Comparison of ENCODE assay signal across 8 cellular contexts in genomic region chr4:82284858-82285805, GRCh38.
A peak's percentile ranks its signal among the peaks of the same experiment; 100 is the strongest.
DNase-seq lines count a peak whose midpoint lies in the region; ATAC-seq and TF ChIP-seq lines count a peak whose summit lies in the region.

No MANE protein-coding gene starts in this region.

- H3K4me1 ChIP-seq in SK-N-SH (ENCODE audit: control insufficient read depth in 1 of 2, insufficient read depth in 2 of 2, low read depth in 1 of 2, low read length in 1 of 2) = peaks cover 0 to 5% of the 10 kb centered on the region in 2 experiments; a peak in 1 of 4 replicates

- no peak for TF ChIP-seq EP300 in SK-N-SH (IDR thresholded peaks at IDR 0.05; ENCODE audit: borderline replicate concordance in 1 of 2, low read depth in 1 of 2, low read length in 1 of 2)

- H3K9ac ChIP-seq in SK-N-SH = no peak overlapping the region

- H3K27ac ChIP-seq in SK-N-SH (ENCODE audit: low read depth in 2 of 2, low read length in 1 of 2) (no peak overlapping the region), temporal lobe (ENCODE audit: low read depth, low read length) (peak overlapping the region; percentile 40)

- H3K9me3 Mint-ChIP-seq in activated naive CD4-positive, alpha-beta T cell treated with anti-CD3 and anti-CD28 coated beads, Interleukin-2, amount 50 U/mL, for 72 hours = no peaks in the 10 kb centered on the region

- H3K4me2 ChIP-seq in SK-N-SH = peak overlapping the region; percentile 71

- TF ChIP-seq CTCF in SK-N-SH (IDR thresholded peaks at IDR 0.05) = peak; percentile 94

- peak overlapping the region in 1 of 2 donors; percentile 57 for H3K27ac Mint-ChIP-seq in activated naive CD4-positive, alpha-beta T cell treated with anti-CD3 and anti-CD28 coated beads, Interleukin-2, amount 50 U/mL, for 72 hours

- H3K27me3 ChIP-seq in SK-N-SH (ENCODE audit: insufficient read depth) = peaks cover 25% of the 10 kb centered on the region; the same call in 1 of the 2 replicates

- POLR2A ChIA-PET in SK-N-SH (lab: Yijun Ruan, JAX) = no interaction called here

- no peaks in the 10 kb centered on the region for H3K9me3 ChIP-seq in SK-N-SH

- peak; percentile 91 for DNase-seq in GM04504 (ENCODE audit: low read depth)
- peak; percentile 96 for DNase-seq in NCI-H1092 (lab: John Stamatoyannopoulos, UW)
- peak; percentile 97 for DNase-seq in SK-N-SH
- DNase-seq in activated naive CD4-positive, alpha-beta T cell treated with anti-CD3 and anti-CD28 coated beads, Interleukin-2, amount 50 U/mL, for 72 hours (ENCODE audit: low spot score in 2 of 2) = peak; percentile 99 to 100
- peak; percentile 100 for DNase-seq in glomerular visceral epithelial cell (ENCODE audit: extremely low spot score)
- DNase-seq in occipital lobe (lab: John Stamatoyannopoulos, UW) = peak; percentile 99

- H3K4me3 ChIP-seq in SK-N-SH (ENCODE audit: low read depth in 2 of 2, low read length in 1 of 2) = peak overlapping the region; percentile 41 to 68

- H3F3A ChIP-seq in SK-N-SH (replicated peaks; ENCODE audit: insufficient read depth) = no peaks in the 10 kb centered on the region

- H2AFZ ChIP-seq in SK-N-SH (ENCODE audit: low read depth) = peak overlapping the region; percentile 95

- peak; percentile 39 for TF ChIP-seq RAD21 in SK-N-SH (IDR thresholded peaks at IDR 0.05; ENCODE audit: low read length)

- 2% methylated on average over 20 of the region's 61 CpGs for WGBS in SK-N-SH (ENCODE audit: low lambda C conversion rate)

- H3K36me3 ChIP-seq in SK-N-SH (replicated peaks in 1 of 2; ENCODE audit: control insufficient read depth in 1 of 2, insufficient read depth in 2 of 2, low read length in 1 of 2) = no peaks in the 10 kb centered on the region

- CTCF ChIA-PET in SK-N-SH (lab: Yijun Ruan, JAX) = interaction anchor here (0.6 to 1.6 kb wide), 6 partner anchors 8 to 1060 kb away, joined by 3 to 8 read pairs (median 3); no protein-coding TSS in a partner anchor

- ATAC-seq in HG02610 (IDR thresholded peaks at IDR 0.05; ENCODE audit: unreplicated experiment) = peak; percentile 100
- ATAC-seq in activated naive CD4-positive, alpha-beta T cell treated with anti-CD3 and anti-CD28 coated beads, Interleukin-2, amount 50 U/mL, for 72 hours = peak; percentile 99

- H3K79me2 ChIP-seq in SK-N-SH (ENCODE audit: insufficient read depth) = no peaks in the 10 kb centered on the region

- H3K9me2 ChIP-seq in SK-N-SH = no peaks in the 10 kb centered on the region

- no peaks in the 10 kb centered on the region for H3K36me3 Mint-ChIP-seq in activated naive CD4-positive, alpha-beta T cell treated with anti-CD3 and anti-CD28 coated beads, Interleukin-2, amount 50 U/mL, for 72 hours

- H4K20me1 ChIP-seq in SK-N-SH (ENCODE audit: insufficient read depth) = no peaks in the 10 kb centered on the region

TF ChIP-seq in SK-N-SH, 30 proteins besides CTCF, POLR2A, EP300 and RAD21:
- TF ChIP-seq FOSL2 (IDR thresholded peaks at IDR 0.05; ENCODE audit: borderline replicate concordance, low read depth) (no peak), PBX3 (IDR thresholded peaks at IDR 0.05) (peak; percentile 96), NRF1 (IDR thresholded peaks at IDR 0.05; ENCODE audit: low read depth, low read length) (peak; percentile 90), MXI1 (IDR thresholded peaks at IDR 0.05; ENCODE audit: low read depth, low read length) (peak; percentile 62), TAF1 (IDR thresholded peaks at IDR 0.05; ENCODE audit: borderline replicate concordance, low read depth, low read length) (peak; percentile 16; the same call in 1 of the 2 replicates), POLR2AphosphoS5 (IDR thresholded peaks at IDR 0.05; ENCODE audit: low read depth, low read length) (no peak), SMC3 (IDR thresholded peaks at IDR 0.05; ENCODE audit: low read depth, low read length) (no peak; the same call in 1 of the 2 replicates), CHD2 (IDR thresholded peaks at IDR 0.05; ENCODE audit: low read length, partially characterized antibody) (peak; percentile 36), RFX5 (IDR thresholded peaks at IDR 0.05; ENCODE audit: low read length) (peak; percentile 92), MAX (IDR thresholded peaks at IDR 0.05; ENCODE audit: low read depth) (peak; percentile 60), USF1 (IDR thresholded peaks at IDR 0.05; ENCODE audit: borderline replicate concordance, low read depth) (no peak)
TF ChIP-seq in SK-N-SH: peak in this region for 7.
